1 cellular context compared by ENCODE assay signal in the genomic region with DNA sequence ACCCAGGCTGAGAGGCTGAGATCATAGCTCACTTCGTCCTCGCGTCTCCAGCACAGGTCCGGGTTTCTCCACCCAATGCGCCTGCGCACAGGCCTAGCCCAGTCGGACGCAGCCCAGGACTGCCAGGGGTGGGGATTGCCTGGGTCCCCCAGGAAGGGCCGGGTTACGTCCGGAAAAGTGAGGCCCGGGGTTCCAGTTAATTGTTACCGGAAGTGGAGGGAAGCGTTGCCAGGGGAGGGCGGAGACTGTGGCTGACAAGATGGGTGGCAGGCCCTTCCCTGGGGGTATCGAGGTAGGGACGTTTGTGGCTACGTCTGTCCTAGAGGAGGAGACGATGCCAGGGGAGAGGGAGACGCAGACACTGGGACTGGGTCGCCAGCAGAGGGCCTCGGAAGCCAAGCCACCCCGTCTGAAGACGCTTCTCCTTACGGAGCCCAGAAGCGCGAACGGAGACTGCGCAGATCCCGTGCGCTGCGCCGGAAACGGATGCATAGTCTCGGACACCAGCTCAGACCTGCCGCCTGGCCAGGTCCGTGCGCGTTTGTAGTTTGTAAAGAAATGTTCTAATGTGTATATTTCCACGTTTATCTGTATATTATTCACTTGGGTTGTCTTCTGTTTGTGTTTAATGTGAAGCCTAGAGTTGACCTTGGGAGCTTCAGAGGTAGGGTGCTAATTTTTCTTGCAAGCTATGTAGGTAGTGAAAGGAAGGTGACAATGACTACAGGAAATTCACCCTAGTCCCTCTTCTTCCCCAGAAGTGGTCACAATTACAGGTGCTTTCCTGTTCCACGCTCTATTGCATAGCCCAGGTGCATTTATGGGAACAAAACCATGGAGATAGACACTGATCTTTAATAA.
A peak's percentile ranks its signal among the peaks of the same experiment; 100 is the strongest.
TF ChIP-seq lines count a peak whose summit lies in the region.

No MANE protein-coding gene starts in this region.

TF ChIP-seq in K562, 482 proteins besides CTCF, POLR2A, EP300 and RAD21 (continued from another document and continues in another):
- TF ChIP-seq HMG20A (CRISPR knock-in tag; conservative IDR thresholded peaks at IDR 0.05) (0 out of 2 replicates have a peak, but pooled peaks have one; percentile 32), ZNF23 (CRISPR knock-in tag; IDR thresholded peaks at IDR 0.05) (no peak), TGIF2 (CRISPR knock-in tag; IDR thresholded peaks at IDR 0.05) (no peak), ZNF780A (CRISPR knock-in tag; IDR thresholded peaks at IDR 0.05) (0 out of 2 replicates have a peak, but pooled peaks have one; percentile 55), HDGF (IDR thresholded peaks at IDR 0.05) (peak; percentile 59), ZNF445 (CRISPR knock-in tag; IDR thresholded peaks at IDR 0.05; ENCODE audit: low read depth) (no peak), ZKSCAN1 (IDR thresholded peaks at IDR 0.05; ENCODE audit: low read depth, low read length) (no peak), ZSCAN29 (IDR thresholded peaks at IDR 0.05) (0 out of 2 replicates have a peak, but pooled peaks have one; percentile 29), ZNF507 (tag; conservative IDR thresholded peaks at IDR 0.05) (no peak), MYC (IDR thresholded peaks at IDR 0.05; ENCODE audit: low read depth, low read length) (no peak; the same call in 1 of the 2 replicates), MYC (CRISPR knock-in tag; IDR thresholded peaks at IDR 0.05; ENCODE audit: borderline replicate concordance, low read depth) (no peak), MYNN (IDR thresholded peaks at IDR 0.05) (peak; percentile 91; the same call in 1 of the 2 replicates), MYNN (CRISPR knock-in tag; IDR thresholded peaks at IDR 0.05) (no peak), KDM5B (IDR thresholded peaks at IDR 0.05; ENCODE audit: insufficient replicate concordance, low read depth, low read length) (peak; percentile 80), ZNF212 (CRISPR knock-in tag; IDR thresholded peaks at IDR 0.05) (peak; percentile 59; the same call in 1 of the 2 replicates), TFAM (CRISPR knock-in tag; conservative IDR thresholded peaks at IDR 0.05) (no peak), ZBTB17 (CRISPR knock-in tag; IDR thresholded peaks at IDR 0.05) (peak; percentile 72), IFI16 (CRISPR knock-in tag; IDR thresholded peaks at IDR 0.05) (0 out of 2 replicates have a peak, but pooled peaks have one; percentile 28), GTF2E2 (tag; IDR thresholded peaks at IDR 0.05) (no peak; the same call in 1 of the 2 replicates), TEAD1 (CRISPR knock-in tag; IDR thresholded peaks at IDR 0.05) (peak in 1 of 2 experiments; percentile 62; a peak in 1 of 4 replicates), FOXM1 (IDR thresholded peaks at IDR 0.05; ENCODE audit: low read depth) (no peak), FOXM1 (CRISPR knock-in tag; IDR thresholded peaks at IDR 0.05; ENCODE audit: low read depth) (peak; percentile 59; the same call in 1 of the 2 replicates), STAG1 (CRISPR knock-in tag; IDR thresholded peaks at IDR 0.05; ENCODE audit: borderline replicate concordance) (peak; percentile 46), CBFA2T3 (IDR thresholded peaks at IDR 0.05) (no peak), ZBTB1 (CRISPR knock-in tag; IDR thresholded peaks at IDR 0.05; ENCODE audit: borderline replicate concordance, low read depth) (no peak; the same call in 1 of the 2 replicates), EWSR1 (IDR thresholded peaks at IDR 0.05; ENCODE audit: borderline replicate concordance, low read depth, partially characterized antibody) (no peak), FOXJ3 (CRISPR knock-in tag; IDR thresholded peaks at IDR 0.05) (no peak), POLR2AphosphoS2 (IDR thresholded peaks at IDR 0.05; ENCODE audit: low read length) (peak; percentile 97; the same call in 1 of the 2 replicates), MTF1 (CRISPR knock-in tag; IDR thresholded peaks at IDR 0.05; ENCODE audit: borderline replicate concordance) (no peak), TBL1XR1 (IDR thresholded peaks at IDR 0.05; ENCODE audit: low read length in 2 of 2) (peak in 1 of 2 experiments; percentile 63; a peak in 2 of 4 replicates), GABPB1 (CRISPR knock-in tag; IDR thresholded peaks at IDR 0.05) (peak; percentile 94), TAF7 (tag; IDR thresholded peaks at IDR 0.05) (no peak)
- TF ChIP-seq, protein P1, sequence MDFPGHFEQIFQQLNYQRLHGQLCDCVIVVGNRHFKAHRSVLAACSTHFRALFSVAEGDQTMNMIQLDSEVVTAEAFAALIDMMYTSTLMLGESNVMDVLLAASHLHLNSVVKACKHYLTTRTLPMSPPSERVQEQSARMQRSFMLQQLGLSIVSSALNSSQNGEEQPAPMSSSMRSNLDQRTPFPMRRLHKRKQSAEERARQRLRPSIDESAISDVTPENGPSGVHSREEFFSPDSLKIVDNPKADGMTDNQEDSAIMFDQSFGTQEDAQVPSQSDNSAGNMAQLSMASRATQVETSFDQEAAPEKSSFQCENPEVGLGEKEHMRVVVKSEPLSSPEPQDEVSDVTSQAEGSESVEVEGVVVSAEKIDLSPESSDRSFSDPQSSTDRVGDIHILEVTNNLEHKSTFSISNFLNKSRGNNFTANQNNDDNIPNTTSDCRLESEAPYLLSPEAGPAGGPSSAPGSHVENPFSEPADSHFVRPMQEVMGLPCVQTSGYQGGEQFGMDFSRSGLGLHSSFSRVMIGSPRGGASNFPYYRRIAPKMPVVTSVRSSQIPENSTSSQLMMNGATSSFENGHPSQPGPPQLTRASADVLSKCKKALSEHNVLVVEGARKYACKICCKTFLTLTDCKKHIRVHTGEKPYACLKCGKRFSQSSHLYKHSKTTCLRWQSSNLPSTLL (IDR thresholded peaks at IDR 0.05) = no peak
- TF ChIP-seq, protein P2, sequence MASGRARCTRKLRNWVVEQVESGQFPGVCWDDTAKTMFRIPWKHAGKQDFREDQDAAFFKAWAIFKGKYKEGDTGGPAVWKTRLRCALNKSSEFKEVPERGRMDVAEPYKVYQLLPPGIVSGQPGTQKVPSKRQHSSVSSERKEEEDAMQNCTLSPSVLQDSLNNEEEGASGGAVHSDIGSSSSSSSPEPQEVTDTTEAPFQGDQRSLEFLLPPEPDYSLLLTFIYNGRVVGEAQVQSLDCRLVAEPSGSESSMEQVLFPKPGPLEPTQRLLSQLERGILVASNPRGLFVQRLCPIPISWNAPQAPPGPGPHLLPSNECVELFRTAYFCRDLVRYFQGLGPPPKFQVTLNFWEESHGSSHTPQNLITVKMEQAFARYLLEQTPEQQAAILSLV (tag; IDR thresholded peaks at IDR 0.05) = no peak
- TF ChIP-seq, protein P3, sequence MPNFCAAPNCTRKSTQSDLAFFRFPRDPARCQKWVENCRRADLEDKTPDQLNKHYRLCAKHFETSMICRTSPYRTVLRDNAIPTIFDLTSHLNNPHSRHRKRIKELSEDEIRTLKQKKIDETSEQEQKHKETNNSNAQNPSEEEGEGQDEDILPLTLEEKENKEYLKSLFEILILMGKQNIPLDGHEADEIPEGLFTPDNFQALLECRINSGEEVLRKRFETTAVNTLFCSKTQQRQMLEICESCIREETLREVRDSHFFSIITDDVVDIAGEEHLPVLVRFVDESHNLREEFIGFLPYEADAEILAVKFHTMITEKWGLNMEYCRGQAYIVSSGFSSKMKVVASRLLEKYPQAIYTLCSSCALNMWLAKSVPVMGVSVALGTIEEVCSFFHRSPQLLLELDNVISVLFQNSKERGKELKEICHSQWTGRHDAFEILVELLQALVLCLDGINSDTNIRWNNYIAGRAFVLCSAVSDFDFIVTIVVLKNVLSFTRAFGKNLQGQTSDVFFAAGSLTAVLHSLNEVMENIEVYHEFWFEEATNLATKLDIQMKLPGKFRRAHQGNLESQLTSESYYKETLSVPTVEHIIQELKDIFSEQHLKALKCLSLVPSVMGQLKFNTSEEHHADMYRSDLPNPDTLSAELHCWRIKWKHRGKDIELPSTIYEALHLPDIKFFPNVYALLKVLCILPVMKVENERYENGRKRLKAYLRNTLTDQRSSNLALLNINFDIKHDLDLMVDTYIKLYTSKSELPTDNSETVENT (CRISPR knock-in tag; IDR thresholded peaks at IDR 0.05) = peak; percentile 57; the same call in 1 of the 2 replicates
- TF ChIP-seq, protein P4, sequence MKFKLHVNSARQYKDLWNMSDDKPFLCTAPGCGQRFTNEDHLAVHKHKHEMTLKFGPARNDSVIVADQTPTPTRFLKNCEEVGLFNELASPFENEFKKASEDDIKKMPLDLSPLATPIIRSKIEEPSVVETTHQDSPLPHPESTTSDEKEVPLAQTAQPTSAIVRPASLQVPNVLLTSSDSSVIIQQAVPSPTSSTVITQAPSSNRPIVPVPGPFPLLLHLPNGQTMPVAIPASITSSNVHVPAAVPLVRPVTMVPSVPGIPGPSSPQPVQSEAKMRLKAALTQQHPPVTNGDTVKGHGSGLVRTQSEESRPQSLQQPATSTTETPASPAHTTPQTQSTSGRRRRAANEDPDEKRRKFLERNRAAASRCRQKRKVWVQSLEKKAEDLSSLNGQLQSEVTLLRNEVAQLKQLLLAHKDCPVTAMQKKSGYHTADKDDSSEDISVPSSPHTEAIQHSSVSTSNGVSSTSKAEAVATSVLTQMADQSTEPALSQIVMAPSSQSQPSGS (CRISPR knock-in tag; IDR thresholded peaks at IDR 0.05) = no peak
- TF ChIP-seq, protein P5, sequence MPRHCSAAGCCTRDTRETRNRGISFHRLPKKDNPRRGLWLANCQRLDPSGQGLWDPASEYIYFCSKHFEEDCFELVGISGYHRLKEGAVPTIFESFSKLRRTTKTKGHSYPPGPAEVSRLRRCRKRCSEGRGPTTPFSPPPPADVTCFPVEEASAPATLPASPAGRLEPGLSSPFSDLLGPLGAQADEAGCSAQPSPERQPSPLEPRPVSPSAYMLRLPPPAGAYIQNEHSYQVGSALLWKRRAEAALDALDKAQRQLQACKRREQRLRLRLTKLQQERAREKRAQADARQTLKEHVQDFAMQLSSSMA (CRISPR knock-in tag; IDR thresholded peaks at IDR 0.05) = peak; percentile 82; the same call in 1 of the 2 replicates
- TF ChIP-seq, protein P6, sequence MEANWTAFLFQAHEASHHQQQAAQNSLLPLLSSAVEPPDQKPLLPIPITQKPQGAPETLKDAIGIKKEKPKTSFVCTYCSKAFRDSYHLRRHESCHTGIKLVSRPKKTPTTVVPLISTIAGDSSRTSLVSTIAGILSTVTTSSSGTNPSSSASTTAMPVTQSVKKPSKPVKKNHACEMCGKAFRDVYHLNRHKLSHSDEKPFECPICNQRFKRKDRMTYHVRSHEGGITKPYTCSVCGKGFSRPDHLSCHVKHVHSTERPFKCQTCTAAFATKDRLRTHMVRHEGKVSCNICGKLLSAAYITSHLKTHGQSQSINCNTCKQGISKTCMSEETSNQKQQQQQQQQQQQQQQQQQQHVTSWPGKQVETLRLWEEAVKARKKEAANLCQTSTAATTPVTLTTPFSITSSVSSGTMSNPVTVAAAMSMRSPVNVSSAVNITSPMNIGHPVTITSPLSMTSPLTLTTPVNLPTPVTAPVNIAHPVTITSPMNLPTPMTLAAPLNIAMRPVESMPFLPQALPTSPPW (CRISPR knock-in tag; IDR thresholded peaks at IDR 0.05) = no peak; the same call in 1 of the 2 replicates
- TF ChIP-seq, protein P7, sequence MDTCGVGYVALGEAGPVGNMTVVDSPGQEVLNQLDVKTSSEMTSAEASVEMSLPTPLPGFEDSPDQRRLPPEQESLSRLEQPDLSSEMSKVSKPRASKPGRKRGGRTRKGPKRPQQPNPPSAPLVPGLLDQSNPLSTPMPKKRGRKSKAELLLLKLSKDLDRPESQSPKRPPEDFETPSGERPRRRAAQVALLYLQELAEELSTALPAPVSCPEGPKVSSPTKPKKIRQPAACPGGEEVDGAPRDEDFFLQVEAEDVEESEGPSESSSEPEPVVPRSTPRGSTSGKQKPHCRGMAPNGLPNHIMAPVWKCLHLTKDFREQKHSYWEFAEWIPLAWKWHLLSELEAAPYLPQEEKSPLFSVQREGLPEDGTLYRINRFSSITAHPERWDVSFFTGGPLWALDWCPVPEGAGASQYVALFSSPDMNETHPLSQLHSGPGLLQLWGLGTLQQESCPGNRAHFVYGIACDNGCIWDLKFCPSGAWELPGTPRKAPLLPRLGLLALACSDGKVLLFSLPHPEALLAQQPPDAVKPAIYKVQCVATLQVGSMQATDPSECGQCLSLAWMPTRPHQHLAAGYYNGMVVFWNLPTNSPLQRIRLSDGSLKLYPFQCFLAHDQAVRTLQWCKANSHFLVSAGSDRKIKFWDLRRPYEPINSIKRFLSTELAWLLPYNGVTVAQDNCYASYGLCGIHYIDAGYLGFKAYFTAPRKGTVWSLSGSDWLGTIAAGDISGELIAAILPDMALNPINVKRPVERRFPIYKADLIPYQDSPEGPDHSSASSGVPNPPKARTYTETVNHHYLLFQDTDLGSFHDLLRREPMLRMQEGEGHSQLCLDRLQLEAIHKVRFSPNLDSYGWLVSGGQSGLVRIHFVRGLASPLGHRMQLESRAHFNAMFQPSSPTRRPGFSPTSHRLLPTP (IDR thresholded peaks at IDR 0.05; ENCODE audit: borderline replicate concordance, extremely low read depth, insufficient read length) = no peak
- TF ChIP-seq, protein P8, sequence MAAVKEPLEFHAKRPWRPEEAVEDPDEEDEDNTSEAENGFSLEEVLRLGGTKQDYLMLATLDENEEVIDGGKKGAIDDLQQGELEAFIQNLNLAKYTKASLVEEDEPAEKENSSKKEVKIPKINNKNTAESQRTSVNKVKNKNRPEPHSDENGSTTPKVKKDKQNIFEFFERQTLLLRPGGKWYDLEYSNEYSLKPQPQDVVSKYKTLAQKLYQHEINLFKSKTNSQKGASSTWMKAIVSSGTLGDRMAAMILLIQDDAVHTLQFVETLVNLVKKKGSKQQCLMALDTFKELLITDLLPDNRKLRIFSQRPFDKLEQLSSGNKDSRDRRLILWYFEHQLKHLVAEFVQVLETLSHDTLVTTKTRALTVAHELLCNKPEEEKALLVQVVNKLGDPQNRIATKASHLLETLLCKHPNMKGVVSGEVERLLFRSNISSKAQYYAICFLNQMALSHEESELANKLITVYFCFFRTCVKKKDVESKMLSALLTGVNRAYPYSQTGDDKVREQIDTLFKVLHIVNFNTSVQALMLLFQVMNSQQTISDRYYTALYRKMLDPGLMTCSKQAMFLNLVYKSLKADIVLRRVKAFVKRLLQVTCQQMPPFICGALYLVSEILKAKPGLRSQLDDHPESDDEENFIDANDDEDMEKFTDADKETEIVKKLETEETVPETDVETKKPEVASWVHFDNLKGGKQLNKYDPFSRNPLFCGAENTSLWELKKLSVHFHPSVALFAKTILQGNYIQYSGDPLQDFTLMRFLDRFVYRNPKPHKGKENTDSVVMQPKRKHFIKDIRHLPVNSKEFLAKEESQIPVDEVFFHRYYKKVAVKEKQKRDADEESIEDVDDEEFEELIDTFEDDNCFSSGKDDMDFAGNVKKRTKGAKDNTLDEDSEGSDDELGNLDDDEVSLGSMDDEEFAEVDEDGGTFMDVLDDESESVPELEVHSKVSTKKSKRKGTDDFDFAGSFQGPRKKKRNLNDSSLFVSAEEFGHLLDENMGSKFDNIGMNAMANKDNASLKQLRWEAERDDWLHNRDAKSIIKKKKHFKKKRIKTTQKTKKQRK (IDR thresholded peaks at IDR 0.05; ENCODE audit: borderline replicate concordance, low read depth, low read length) = no peak
